Comparison of ENCODE assay signal across 1 cellular context in genomic region chr1:32361308-32361673, GRCh38.
TF ChIP-seq lines count a peak whose summit lies in the region.

No MANE protein-coding gene starts in this region.

TF ChIP-seq in GM12878, 131 proteins besides CTCF, POLR2A, EP300 and RAD21:
- TF ChIP-seq MYB (IDR thresholded peaks at IDR 0.05; ENCODE audit: borderline replicate concordance, low read depth, low read length) (no peak), BHLHE40 (IDR thresholded peaks at IDR 0.05; ENCODE audit: borderline replicate concordance in 1 of 2, low read depth in 2 of 2, low read length in 1 of 2) (peak in 1 of 2 experiments; percentile 30; a peak in 1 of 4 replicates)
